Comparison of ENCODE assay signal across 28 cellular contexts in genomic region chr10:92005978-92006377, GRCh38.
"Had no signal": no experiment of that assay in that cellular context is flagged by ENCODE, and none has a peak within 500 bp of the region (broad histone marks: within the 10 kb centered on the region; RNA-seq: fewer than 3 reads in every experiment).

No MANE protein-coding gene starts in this region.

- ATAC-seq: naive thymus-derived CD4-positive, alpha-beta T cell; natural killer cell; psoas muscle; right cardiac atrium; stimulated activated memory B cell treated with anti-CD40 and anti-IgM and Interleukin-4, amounts not matched to agents 10 μg/mL and 1 μg/mL and 100 μg/mL, for 72 hours; stimulated activated naive CD8-positive, alpha-beta T cell treated with anti-CD3 and anti-CD28 coated beads, Interleukin-15, amount 100 ng/mL, for 72 hours; stimulated activated naive CD8-positive, alpha-beta T cell treated with anti-CD3 and anti-CD28 coated beads, Interleukin-15, Interleukin-2, amounts not matched to agents 100 U/mL and 50 U/mL, for 24 hours; upper lobe of right lung had no signal

- H3K4me3 ChIP-seq: neural progenitor cell, ovary, psoas muscle, right lobe of liver, sigmoid colon, smooth muscle cell, spleen, suprapubic skin, testis, tibial artery, transverse colon, upper lobe of right lung, uterus had no signal

- DNase-seq: naive thymus-derived CD4-positive, alpha-beta T cell; natural killer cell; occipital lobe; ovary; posterior cingulate gyrus; psoas muscle; right cardiac atrium; right lobe of liver; sigmoid colon; spleen; stimulated activated CD4-positive, alpha-beta T cell treated with anti-CD3 and anti-CD28 coated beads, Interleukin-15, amount 100 ng/mL, for 24 hours; stimulated activated CD4-positive, alpha-beta T cell treated with anti-CD3 and anti-CD28 coated beads, Interleukin-2, amount 100 ng/mL, for 24 hours; stimulated activated CD4-positive, alpha-beta T cell treated with anti-CD3 and anti-CD28 coated beads, Interleukin-4, amount 100 ng/mL, for 1 hour; stimulated activated CD4-positive, alpha-beta T cell treated with anti-CD3 and anti-CD28 coated beads, Interleukin-4, amount 100 ng/mL, for 4 hours; stimulated activated CD8-positive, alpha-beta memory T cell treated with anti-CD3 and anti-CD28 coated beads, Interleukin-4, amount 100 ng/mL, for 48 hours; stimulated activated naive CD4-positive, alpha-beta T cell; stimulated activated naive CD8-positive, alpha-beta T cell treated with anti-CD3 and anti-CD28 coated beads, Interleukin-15, amount 100 ng/mL, for 72 hours; stimulated activated naive CD8-positive, alpha-beta T cell treated with anti-CD3 and anti-CD28 coated beads, Interleukin-15, Interleukin-2, amounts not matched to agents 100 U/mL and 50 U/mL, for 24 hours; substantia nigra; testis; tibial artery; transverse colon; upper lobe of right lung; uterus had no signal
